14 cellular contexts compared by ENCODE assay signal in the genomic region with DNA sequence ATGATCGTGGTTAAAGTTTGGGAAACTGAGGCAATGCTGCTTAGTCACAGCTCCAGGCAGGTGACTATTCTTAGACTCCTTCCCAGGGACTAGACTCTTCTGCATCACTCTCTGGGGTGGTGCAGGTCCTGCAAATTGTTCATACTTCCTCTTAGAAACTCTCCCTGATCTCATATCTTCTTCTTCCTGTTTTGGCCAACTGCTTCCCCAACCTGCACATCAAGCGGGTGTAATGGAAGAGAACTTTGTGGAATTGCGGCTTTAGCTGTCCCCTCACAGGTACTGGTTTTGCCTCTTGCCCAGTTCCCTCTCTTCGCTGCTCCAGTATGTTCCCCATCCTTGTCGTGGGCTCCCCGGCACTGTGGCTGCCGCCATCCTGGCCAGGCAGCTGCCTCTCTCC.
DNase-seq lines count a peak whose midpoint lies in the region; ATAC-seq and TF ChIP-seq lines count a peak whose summit lies in the region.
"Had no signal": no experiment of that assay in that cellular context is flagged by ENCODE, and none has a peak within 500 bp of the region (broad histone marks: within the 10 kb centered on the region; RNA-seq: fewer than 3 reads in every experiment).

No MANE protein-coding gene starts in this region.

- H3K4me1 Mint-ChIP-seq in Caco-2 (ENCODE audit: low read depth, unreplicated experiment): peaks cover 7% of the 10 kb centered on the region
- H3K4me1 Mint-ChIP-seq in dendritic cell treated with granulocyte-macrophage colony-stimulating factor and Interleukin-4, amounts not matched to agents 40 ng/mL and 50 ng/mL, for 4 days (ENCODE audit: low read depth): peaks cover 95% of the 10 kb centered on the region

- no peaks in the 10 kb centered on the region for H3K27me3 Mint-ChIP-seq in Caco-2 (ENCODE audit: insufficient read depth, unreplicated experiment)
- H3K27me3 Mint-ChIP-seq in dendritic cell treated with granulocyte-macrophage colony-stimulating factor and Interleukin-4, amounts not matched to agents 40 ng/mL and 50 ng/mL, for 4 days: no peaks in the 10 kb centered on the region
- H3K27me3 Mint-ChIP-seq: stimulated activated naive CD8-positive, alpha-beta T cell treated with anti-CD3 and anti-CD28 coated beads, Interleukin-15, Interleukin-2, amounts not matched to agents 100 ng/mL and 50 ng/mL, for 24 hours had no signal

- H3K36me3 Mint-ChIP-seq in Caco-2 (ENCODE audit: insufficient read depth, unreplicated experiment): peaks cover 22% of the 10 kb centered on the region
- H3K36me3 Mint-ChIP-seq in dendritic cell treated with granulocyte-macrophage colony-stimulating factor and Interleukin-4, amounts not matched to agents 40 ng/mL and 50 ng/mL, for 4 days (ENCODE audit: low read depth): peaks cover 78% of the 10 kb centered on the region

- H3K27ac ChIP-seq in muscle layer of colon (ENCODE audit: low read depth, low read length): peak overlapping the region; percentile 23
- H3K27ac ChIP-seq: parathyroid adenoma had no signal

- H3K4me3 ChIP-seq in Caco-2 (ENCODE audit: low read depth, low read length) (no peak overlapping the region), muscle layer of colon (ENCODE audit: low read depth in 1 of 2, low read length in 2 of 2) (no peak overlapping the region)

- BruUV-seq in Caco-2 (replicated peaks; lab: Mats Ljungman, UMichigan): no TSS peak

- intact Hi-C loops in Caco-2 (cut with micrococcal nuclease; ENCODE audit: unreplicated experiment): no loop called here
- intact Hi-C loops in dendritic cell treated with granulocyte-macrophage colony-stimulating factor and Interleukin-4, amounts not matched to agents 40 ng/mL and 50 ng/mL, for 4 days (cut with micrococcal nuclease): loop anchor here (5.0 kb wide), 2 partner anchors 38 to 117 kb away; partner anchors contain the start of gene DAPK1

- H3K9me3 ChIP-seq in Caco-2 (no peaks in the 10 kb centered on the region), muscle layer of colon (ENCODE audit: low read length) (no peaks in the 10 kb centered on the region)

- H3K27ac Mint-ChIP-seq in Caco-2 (ENCODE audit: unreplicated experiment): peak overlapping the region; percentile 10
- peak overlapping the region; percentile 84 for H3K27ac Mint-ChIP-seq in dendritic cell treated with granulocyte-macrophage colony-stimulating factor and Interleukin-4, amounts not matched to agents 40 ng/mL and 50 ng/mL, for 4 days
- H3K27ac Mint-ChIP-seq: stimulated activated naive CD8-positive, alpha-beta T cell treated with anti-CD3 and anti-CD28 coated beads, Interleukin-15, Interleukin-2, amounts not matched to agents 100 ng/mL and 50 ng/mL, for 24 hours had no signal

- no peak for TF ChIP-seq CTCF in Caco-2 (IDR thresholded peaks at IDR 0.05; ENCODE audit: insufficient read depth in 1 of 2, low read depth in 1 of 2, low read length in 1 of 2, severe bottlenecking in 1 of 2, unreplicated experiment in 1 of 2)

- CTCF ChIA-PET in Caco-2 (lab: Charles Lee): no interaction called here

- no peaks in the 10 kb centered on the region for H3K9me3 Mint-ChIP-seq in Caco-2 (ENCODE audit: unreplicated experiment)
- H3K9me3 Mint-ChIP-seq in dendritic cell treated with granulocyte-macrophage colony-stimulating factor and Interleukin-4, amounts not matched to agents 40 ng/mL and 50 ng/mL, for 4 days: peaks cover 7% of the 10 kb centered on the region

- H3K4me1 ChIP-seq in Caco-2 (peaks cover 13% of the 10 kb centered on the region; the same call in 1 of the 2 replicates), muscle layer of colon (ENCODE audit: insufficient read depth, low read length) (peaks cover 38% of the 10 kb centered on the region)
- H3K4me1 ChIP-seq: parathyroid adenoma had no signal

- POLR2A ChIA-PET in Caco-2 (lab: Charles Lee): no interaction called here

- H3K9ac ChIP-seq in muscle layer of colon (ENCODE audit: low read length): no peak overlapping the region
- H3K9ac ChIP-seq: parathyroid adenoma had no signal

- H3K36me3 ChIP-seq in Caco-2 (ENCODE audit: control insufficient read depth, insufficient read depth, low read length) (no peaks in the 10 kb centered on the region; the same call in none of the 2 replicates), muscle layer of colon (ENCODE audit: insufficient read depth, low read length) (no peaks in the 10 kb centered on the region)

- DNase-seq in Caco-2: no peak
- DNase-seq in NOMO-1 treated with dmso at 0.1 percent for 144 hours (lab: John Stamatoyannopoulos, UW; ENCODE audit: unreplicated experiment): peak; percentile 58
- DNase-seq in NCI-H128 (lab: John Stamatoyannopoulos, UW; ENCODE audit: unreplicated experiment): no peak
- no peak for DNase-seq in T-helper 2 cell
- no peak for DNase-seq in KG1 (lab: John Stamatoyannopoulos, UW)
- DNase-seq: IMR-90, kidney, NCI-H1417 had no signal

- no peak overlapping the region for H3K4me3 Mint-ChIP-seq in Caco-2 (ENCODE audit: unreplicated experiment)
- H3K4me3 Mint-ChIP-seq in dendritic cell treated with granulocyte-macrophage colony-stimulating factor and Interleukin-4, amounts not matched to agents 40 ng/mL and 50 ng/mL, for 4 days: no peak overlapping the region
- H3K4me3 Mint-ChIP-seq: stimulated activated naive CD8-positive, alpha-beta T cell treated with anti-CD3 and anti-CD28 coated beads, Interleukin-15, Interleukin-2, amounts not matched to agents 100 ng/mL and 50 ng/mL, for 24 hours had no signal

- H3K27me3 ChIP-seq in Caco-2 (replicated peaks; ENCODE audit: control insufficient read depth, insufficient read depth, low read length) (no peaks in the 10 kb centered on the region), muscle layer of colon (ENCODE audit: control insufficient read depth in 1 of 2, insufficient read depth in 2 of 2, low read length in 2 of 2) (no peaks in the 10 kb centered on the region)

- no peak for ATAC-seq in GM21447 (IDR thresholded peaks at IDR 0.05; ENCODE audit: unreplicated experiment)
- ATAC-seq: SK-N-SH treated with all-trans-retinoic acid at 6 μM for 48 hours had no signal
